In the genomic region with DNA sequence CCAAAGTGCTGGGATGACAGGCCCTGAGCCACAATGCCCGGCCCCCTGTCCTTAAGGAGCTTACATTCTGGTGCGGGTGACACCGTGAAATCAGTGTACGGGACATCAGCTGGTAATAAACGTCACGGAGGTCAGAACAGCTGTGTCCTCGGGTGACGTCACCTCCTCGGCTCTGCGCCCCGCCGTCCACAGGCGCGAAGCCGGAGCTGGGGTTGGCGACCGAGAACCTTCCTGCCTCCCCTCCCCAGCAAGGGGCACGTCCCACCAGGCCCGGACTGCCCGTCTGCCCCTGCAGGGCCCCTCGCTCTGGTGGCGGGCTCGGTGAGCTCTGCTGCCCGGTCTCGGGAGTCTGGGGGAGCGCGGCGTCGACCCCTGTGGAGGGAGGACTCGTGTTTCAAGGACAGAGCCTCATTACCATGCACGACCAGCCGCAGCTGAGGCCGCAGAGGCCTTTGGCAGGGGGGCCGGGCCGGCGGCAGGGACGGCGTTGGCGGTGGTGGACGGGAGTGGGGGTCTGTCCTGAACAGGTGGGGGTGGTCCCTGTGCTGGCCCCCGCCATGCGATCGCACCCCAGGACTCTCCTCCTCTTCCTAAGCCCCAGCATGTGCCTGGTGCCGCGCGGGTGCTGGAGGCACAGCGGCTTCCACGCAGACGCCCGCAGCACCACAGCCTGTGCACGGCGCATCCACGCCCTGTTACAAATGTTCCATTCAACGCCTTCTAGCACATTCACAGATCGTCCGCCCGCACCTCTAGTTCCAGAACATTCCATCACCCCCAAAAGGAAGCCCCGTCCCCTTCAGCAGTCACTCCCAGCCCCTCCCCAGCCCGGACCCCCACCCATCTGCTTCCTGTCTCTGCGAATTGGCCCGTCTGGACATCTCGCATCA, we compare ENCODE assay signal across 7 cellular contexts. TPM values are rescaled to one million over a fixed set of nuclear protein-coding genes. Genes with fewer than 3 reads are reported as not detected.
DNase-seq lines count a peak whose midpoint lies in the region; ATAC-seq and TF ChIP-seq lines count a peak whose summit lies in the region.
"Had no signal": no experiment of that assay in that cellular context is flagged by ENCODE, and none has a peak within 500 bp of the region (broad histone marks: within the 10 kb centered on the region; RNA-seq: fewer than 3 reads in every experiment).

No MANE protein-coding gene starts in this region.

- H3K27ac ChIP-seq in Peyer's patch, result peak overlapping the region in 2 of 4 donors; percentile 17 to 73
- H3K27ac ChIP-seq in psoas muscle, result no peak overlapping the region

- peak; percentile 78 to 89 (median 87) for ATAC-seq in psoas muscle

- no peak for TF ChIP-seq POLR2A in Peyer's patch (IDR thresholded peaks at IDR 0.05)

- DNase-seq in Peyer's patch (peak in 2 of 3 donors; percentile 77 to 83), fibroblast of the aortic adventitia (ENCODE audit: low read depth) (peak; percentile 27), psoas muscle (peak; percentile 55 to 81), ACHN (no peak), GM13977 (ENCODE audit: low spot score) (no peak), KG1 (lab: John Stamatoyannopoulos, UW) (no peak)
- DNase-seq: Karpas-422 had no signal

- peaks cover 0 to 9% of the 10 kb centered on the region in 2 donors for H3K27me3 ChIP-seq in Peyer's patch
- peaks cover 0 to 13% (median 3%) of the 10 kb centered on the region in 3 donors for H3K27me3 ChIP-seq in psoas muscle (ENCODE audit: insufficient read depth in 3 of 3, low read length in 2 of 3)

- no peaks in the 10 kb centered on the region for H3K36me3 ChIP-seq in Peyer's patch
- H3K36me3 ChIP-seq in psoas muscle (ENCODE audit: insufficient read depth in 1 of 2, low read depth in 1 of 2), result no peaks in the 10 kb centered on the region

- 28 to 32% (median 30%) methylated on average over 50 to 62 of the region's 62 CpGs for WGBS in psoas muscle, 3 donors

- in situ Hi-C loops in ACHN (cut with HindIII; ENCODE audit: low pct_ligation_motif_present, low pct_unique_long_range_greater_than_20kb, low sequenced_read_pairs), result no loop called here
- in situ Hi-C loops in GM13977 (cut with MboI; ENCODE audit: low pct_unique_long_range_greater_than_20kb, low sequenced_read_pairs, unreplicated experiment), result no loop called here

- H3K9me3 ChIP-seq in Peyer's patch, result no peaks in the 10 kb centered on the region
- H3K9me3 ChIP-seq in psoas muscle, result no peaks in the 10 kb centered on the region

- TF ChIP-seq CTCF in Peyer's patch (IDR thresholded peaks at IDR 0.05) (no peak), fibroblast of the aortic adventitia (IDR thresholded peaks at IDR 0.05; ENCODE audit: insufficient read depth, low read length) (no peak), psoas muscle (IDR thresholded peaks at IDR 0.05) (no peak), GM13977 (IDR thresholded peaks at IDR 0.05; ENCODE audit: extremely low read depth, insufficient read depth, missing control alignments) (no peak)

- intact Hi-C loops in psoas muscle (cut with DNase I), result no loop called here

- peak overlapping the region in 3 of 4 donors; percentile 3 to 32 (median 24) for H3K4me3 ChIP-seq in Peyer's patch
- H3K4me3 ChIP-seq in fibroblast of the aortic adventitia (ENCODE audit: low read depth, low read length), result no peak overlapping the region
- peak overlapping the region; percentile 30 for H3K4me3 ChIP-seq in psoas muscle

- H3K4me1 ChIP-seq in Peyer's patch (peaks cover 0 to 20% (median 9%) of the 10 kb centered on the region in 4 donors), psoas muscle (peaks cover 9% of the 10 kb centered on the region)

RNA-seq across cellular contexts. Expression of a gene that starts 5.4 kb away (rescaled TPM):
- total RNA-seq in Peyer's patch (1 to 10 TPM in 1 of 4 donors, under 1 TPM in 1, not detected in 2; 0.54 to 5.0 TPM), fibroblast of the aortic adventitia (ENCODE audit: low replicate concordance) (not detected in 2 replicates), psoas muscle (not detected)
- under 1 TPM in 1 of 3 donors, not detected in 2; 0.04 TPM for polyA plus RNA-seq in psoas muscle

RNA-seq across cellular contexts. Expression of a gene that starts 20.6 kb away (rescaled TPM):
- total RNA-seq in Peyer's patch (1 to 10 TPM; 1.2 to 5.8 (median 2.6) TPM), fibroblast of the aortic adventitia (ENCODE audit: low replicate concordance) (not detected in 2 replicates), psoas muscle (under 1 TPM; 0.12 to 0.20 (median 0.14) TPM)
- polyA plus RNA-seq in psoas muscle, result under 1 TPM in 2 of 3 donors, not detected in 1; 0.01 to 0.08 TPM

RNA-seq across cellular contexts. Expression of a gene that starts 25.8 kb away (rescaled TPM):
- 100 to 1,000 TPM in 2 of 4 donors, 10 to 100 TPM in 2; 59.8 to 152 (median 109) TPM for total RNA-seq in Peyer's patch
- 108 and 130 TPM in 2 replicates for total RNA-seq in fibroblast of the aortic adventitia (ENCODE audit: low replicate concordance)
- total RNA-seq in psoas muscle, result 10 to 100 TPM; 42.2 to 89.8 (median 47.8) TPM
- polyA plus RNA-seq in psoas muscle, result 100 to 1,000 TPM; 128 to 323 (median 141) TPM

RNA-seq across cellular contexts. Expression of a gene that starts 25.9 kb away (rescaled TPM):
- total RNA-seq in Peyer's patch (100 to 1,000 TPM; 196 to 448 (median 270) TPM), fibroblast of the aortic adventitia (ENCODE audit: low replicate concordance) (24.6 and 47.2 TPM in 2 replicates), psoas muscle (10 to 100 TPM; 21.1 to 38.0 (median 27.7) TPM)
- 10 to 100 TPM; 11.4 to 22.1 (median 19.4) TPM for polyA plus RNA-seq in psoas muscle

RNA-seq across cellular contexts. Expression of a gene that starts 46.3 kb away (rescaled TPM):
- total RNA-seq in Peyer's patch, result not detected
- total RNA-seq in fibroblast of the aortic adventitia (ENCODE audit: low replicate concordance), result 0.27 and 0.74 TPM in 2 replicates
- total RNA-seq in psoas muscle, result 100 to 1,000 TPM; 107 to 191 (median 162) TPM
- 100 to 1,000 TPM; 110 to 271 (median 130) TPM for polyA plus RNA-seq in psoas muscle

Comparison
In these comparisons a context has a peak if more than half of its experiments do, and no peak if none do; other contexts are left out.
1. DNase-seq: peak in Peyer's patch (2 of 3), fibroblast of the aortic adventitia (single experiment) and psoas muscle (2 of 2); none in ACHN (single experiment), GM13977 (single experiment) and KG1 (single experiment).